ENCODE assay signal across 1 cellular context in genomic region chr4:15938640-15939039, GRCh38.
TF ChIP-seq lines count a peak whose summit lies in the region.

Gene FGFBP1 (minus strand): TSS chr4:15938740. CDS start chr4:15936632, 2,108 bp downstream.

TF ChIP-seq in H1, 55 proteins besides CTCF, POLR2A, EP300 and RAD21:
- TF ChIP-seq KDM4A (IDR thresholded peaks at IDR 0.05; ENCODE audit: low read depth, low read length, severe bottlenecking) (no peak), BRCA1 (IDR thresholded peaks at IDR 0.05; ENCODE audit: low read depth, low read length) (no peak), CBX8 (IDR thresholded peaks at IDR 0.05; ENCODE audit: borderline replicate concordance, low read depth, low read length) (no peak), TCF12 (IDR thresholded peaks at IDR 0.05; ENCODE audit: low read depth, low read length) (no peak), CTBP2 (IDR thresholded peaks at IDR 0.05; ENCODE audit: borderline replicate concordance, insufficient read depth, insufficient read length, low read length) (no peak), EGR1 (IDR thresholded peaks at IDR 0.05; ENCODE audit: borderline replicate concordance, low read depth, low read length) (no peak), CHD7 (IDR thresholded peaks at IDR 0.05; ENCODE audit: insufficient replicate concordance, low read length) (no peak), HDAC6 (IDR thresholded peaks at IDR 0.05; ENCODE audit: low read depth, low read length) (no peak), RBBP5 (IDR thresholded peaks at IDR 0.05; ENCODE audit: borderline replicate concordance, low read depth, low read length) (no peak), KDM5A (IDR thresholded peaks at IDR 0.05; ENCODE audit: low read length) (no peak), ATF2 (IDR thresholded peaks at IDR 0.05; ENCODE audit: low read length) (no peak)
